Comparison of ENCODE assay signal across 12 cellular contexts in the genomic region with DNA sequence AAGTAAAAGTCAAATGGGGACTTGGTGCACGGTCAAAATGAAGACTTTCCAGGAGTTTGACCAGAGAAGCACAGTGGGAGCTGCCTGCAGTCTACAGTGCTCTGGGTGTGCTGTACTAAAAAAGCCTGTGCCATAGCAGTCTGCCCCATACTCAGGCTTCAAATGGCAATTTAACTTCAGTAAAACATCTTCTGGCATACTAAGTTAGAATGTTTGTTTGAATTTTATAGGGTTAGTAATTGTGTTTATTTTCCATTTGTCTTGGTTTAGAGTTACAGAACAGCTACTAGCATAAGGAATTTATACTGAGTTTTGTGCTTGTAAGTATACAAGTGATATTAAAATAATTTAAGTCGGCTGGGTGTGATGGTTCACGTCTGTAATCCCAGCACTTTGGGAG. TPM values are rescaled to one million over a fixed set of nuclear protein-coding genes. Genes with fewer than 3 reads are reported as not detected.
DNase-seq lines count a peak whose midpoint lies in the region; ATAC-seq lines count a peak whose summit lies in the region.
"Had no signal": no experiment of that assay in that cellular context is flagged by ENCODE, and none has a peak within 500 bp of the region (broad histone marks: within the 10 kb centered on the region; RNA-seq: fewer than 3 reads in every experiment).

No MANE protein-coding gene starts in this region.

- DNase-seq in H4 (ENCODE audit: low spot score): peak; percentile 25
- DNase-seq in M059J (ENCODE audit: low read depth): peak; percentile 26
- DNase-seq in dedifferentiated amniotic fluid mesenchymal stem cell (ENCODE audit: extremely low spot score): peak; percentile 28
- DNase-seq in NCI-H2227 (lab: John Stamatoyannopoulos, UW; ENCODE audit: unreplicated experiment): no peak
- DNase-seq in ecto neural progenitor cell (ENCODE audit: low spot score): no peak
- no peak for DNase-seq in stimulated activated naive CD8-positive, alpha-beta T cell treated with anti-CD3 and anti-CD28 coated beads, Interleukin-15, Interleukin-2, amounts not matched to agents 100 U/mL and 50 U/mL, for 24 hours
- DNase-seq: Caco-2; CD8-positive, alpha-beta memory T cell; DND-41; GF-D8; GM23248; H7 had no signal

- no peak for ATAC-seq in stimulated activated naive CD8-positive, alpha-beta T cell treated with anti-CD3 and anti-CD28 coated beads, Interleukin-15, Interleukin-2, amounts not matched to agents 100 U/mL and 50 U/mL, for 24 hours

RNA-seq across cellular contexts. Expression of a gene that starts 29.3 kb away (rescaled TPM):
- 8.7 and 10.3 TPM in 2 replicates for total RNA-seq in H4 (2014; rRNA removed; shearing (Covaris generic))
- total RNA-seq in M059J (2014; rRNA removed; shearing (Covaris generic)): 5.3 and 8.9 TPM in 2 replicates

RNA-seq across cellular contexts. Expression of a gene that starts 55.4 kb away (rescaled TPM):
- 0.08 TPM in 1 of 2 replicates, not detected in the other for total RNA-seq in H4 (2014; rRNA removed; shearing (Covaris generic))
- 0.10 TPM in 1 of 2 replicates, not detected in the other for total RNA-seq in M059J (2014; rRNA removed; shearing (Covaris generic))

Comparison
In these comparisons a context has a peak if more than half of its experiments do, and no peak if none do; other contexts are left out.
1. DNase-seq: peak in H4 (single experiment), M059J (single experiment) and dedifferentiated amniotic fluid mesenchymal stem cell (single experiment); none in NCI-H2227 (single experiment), ecto neural progenitor cell (single experiment) and stimulated activated naive CD8-positive, alpha-beta T cell treated with anti-CD3 and anti-CD28 coated beads, Interleukin-15, Interleukin-2, amounts not matched to agents 100 U/mL and 50 U/mL, for 24 hours (single experiment).